In genomic region chr12:107485731-107486130, GRCh38 we compare ENCODE assay signal across 12 cellular contexts.
"Had no signal": no experiment of that assay in that cellular context is flagged by ENCODE, and none has a peak within 500 bp of the region (broad histone marks: within the 10 kb centered on the region; RNA-seq: fewer than 3 reads in every experiment).

No MANE protein-coding gene starts in this region.

- H3K4me1 ChIP-seq: colonic mucosa, sigmoid colon had no signal

- H3K27me3 ChIP-seq: colonic mucosa, sigmoid colon had no signal

- H3K27ac ChIP-seq: colonic mucosa, sigmoid colon, thoracic aorta had no signal

- DNase-seq: activated CD4-positive, alpha-beta T cell treated with anti-CD3 and anti-CD28 coated beads for 1 hour; activated CD4-positive, alpha-beta T cell treated with anti-CD3 and anti-CD28 coated beads, Interleukin-2, amount 50 U/mL, for 4 hours; activated naive CD4-positive, alpha-beta T cell treated with Interleukin-2 at 50 U/mL for 16 hours; activated T-cell treated with anti-CD3 and anti-CD28 coated beads for 4 hours; colonic mucosa; hippocampal formation; mesendoderm; sigmoid colon; stimulated activated CD4-positive, alpha-beta T cell treated with anti-CD3 and anti-CD28 coated beads, Interleukin-1b, Interleukin-23, amount 100 ng/mL, for 48 hours had no signal

- FAIRE-seq: endometrium had no signal

- H3K9me3 Mint-ChIP-seq: neural crest cell had no signal

- H3K4me3 Mint-ChIP-seq: neural crest cell had no signal

- H3K9me3 ChIP-seq: colonic mucosa, sigmoid colon, thoracic aorta had no signal

- H3K4me1 Mint-ChIP-seq: neural crest cell had no signal

- H3K36me3 ChIP-seq: colonic mucosa, sigmoid colon, thoracic aorta had no signal

- H3K4me3 ChIP-seq: colonic mucosa, sigmoid colon, thoracic aorta had no signal
